Comparison of ENCODE assay signal across 10 cellular contexts in the genomic region with DNA sequence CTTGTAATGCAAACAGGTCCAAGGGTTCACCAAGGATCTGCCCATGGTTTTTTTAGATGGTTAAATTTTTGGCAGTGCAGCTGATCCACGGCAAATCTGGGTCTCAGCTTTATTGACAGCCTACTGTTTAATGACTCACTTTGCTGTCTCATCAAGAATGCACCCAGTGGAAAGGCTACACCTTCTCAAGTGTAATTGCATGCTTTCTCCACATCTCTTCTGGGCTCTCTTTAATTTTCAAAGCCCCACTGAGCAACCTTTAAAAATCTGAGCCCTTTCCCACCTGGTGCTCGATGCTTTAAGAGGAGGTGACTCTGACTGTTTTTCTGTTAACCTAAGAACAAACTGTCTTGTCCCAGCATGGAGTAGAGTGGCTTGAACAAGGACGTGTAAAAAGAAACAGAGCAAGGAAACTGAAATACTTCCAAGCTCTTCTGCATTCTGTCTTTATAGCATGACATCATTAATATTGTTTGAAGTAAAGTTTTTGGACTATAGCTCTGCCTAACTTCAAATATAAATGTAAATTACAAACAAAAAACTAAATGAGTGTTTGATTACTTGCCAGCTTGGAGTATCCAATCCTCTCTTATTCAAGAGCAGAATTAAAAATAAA.
A peak's percentile ranks its signal among the peaks of the same experiment; 100 is the strongest.
DNase-seq lines count a peak whose midpoint lies in the region; ATAC-seq, FAIRE-seq and TF ChIP-seq lines count a peak whose summit lies in the region.
"Had no signal": no experiment of that assay in that cellular context is flagged by ENCODE, and none has a peak within 500 bp of the region (broad histone marks: within the 10 kb centered on the region; RNA-seq: fewer than 3 reads in every experiment).

No MANE protein-coding gene starts in this region.

- 64 to 69% methylated on average over 3 of the region's 3 CpGs for WGBS in sigmoid colon, 2 donors

- H3K4me2 ChIP-seq in endothelial cell of umbilical vein (ENCODE audit: insufficient read depth, low read length), result peak overlapping the region; percentile 66

- H3K27ac ChIP-seq in HEK293 (ENCODE audit: extremely low read depth, low read depth, low read length) (no peak overlapping the region; the same call in 1 of the 2 replicates), endothelial cell of umbilical vein (ENCODE audit: insufficient read depth, low read depth, low read length) (peak overlapping the region; percentile 88), sigmoid colon (peak overlapping the region in 3 of 4 donors; percentile 62 to 79 (median 71)), coronary artery (no peak overlapping the region)

- H3K9me3 ChIP-seq in HEK293 (ENCODE audit: control insufficient read depth, insufficient read depth, low read depth, low read length) (no peaks in the 10 kb centered on the region), endothelial cell of umbilical vein (replicated peaks; ENCODE audit: control insufficient read depth, insufficient read depth, low read length) (no peaks in the 10 kb centered on the region), sigmoid colon (no peaks in the 10 kb centered on the region)

- peak in 2 of 4 donors; percentile 31 to 58 for TF ChIP-seq EP300 in sigmoid colon (IDR thresholded peaks at IDR 0.05)

- H3K4me3 ChIP-seq in HEK293 (ENCODE audit: low read depth, low read length) (no peak overlapping the region), endothelial cell of umbilical vein (replicated peaks in 1 of 3; ENCODE audit: insufficient read depth in 1 of 3, low read depth in 1 of 3, low read length in 3 of 3) (no peak overlapping the region), sigmoid colon (no peak overlapping the region), coronary artery (no peak overlapping the region)

- TF ChIP-seq POLR2A in endothelial cell of umbilical vein (IDR thresholded peaks at IDR 0.05; ENCODE audit: low read depth, low read length) (no peak), sigmoid colon (IDR thresholded peaks at IDR 0.05) (no peak)

- FAIRE-seq in endothelial cell of umbilical vein (lab: Jason Lieb, UNC), result peak; percentile 31
- FAIRE-seq: GM19239 had no signal

- dilution Hi-C loops in endothelial cell of umbilical vein (cut with MboI; ENCODE audit: extremely low pct_ligation_motif_present, low sequenced_read_pairs), result no loop called here

- no peaks in the 10 kb centered on the region for H3K79me2 ChIP-seq in endothelial cell of umbilical vein (ENCODE audit: control insufficient read depth, insufficient read depth, low read length)

- ATAC-seq in HG03039 (IDR thresholded peaks at IDR 0.05; ENCODE audit: unreplicated experiment), result no peak

- POLR2A ChIA-PET in HEK293 (lab: Yijun Ruan, JAX), result interaction anchor here (1.2 kb wide), 1 partner anchor 54 kb away, joined by 3 read pairs; no protein-coding TSS in a partner anchor
- POLR2A ChIA-PET in endothelial cell of umbilical vein (lab: Charles Lee), result interaction anchor here (1.6 kb wide), 1 partner anchor 306 kb away, joined by 6 read pairs; the partner anchor contains the start of gene PHLDA1

- no peaks in the 10 kb centered on the region for H3K9me1 ChIP-seq in endothelial cell of umbilical vein (replicated peaks; ENCODE audit: control insufficient read depth, extremely low read depth, insufficient read depth, low read length)

- H3K4me1 ChIP-seq in HEK293 (ENCODE audit: control insufficient read depth, insufficient read depth, low read length), result peaks cover 15% of the 10 kb centered on the region
- H3K4me1 ChIP-seq in endothelial cell of umbilical vein (ENCODE audit: control insufficient read depth, extremely low read depth, insufficient read depth, low read length), result peaks cover 46% of the 10 kb centered on the region
- H3K4me1 ChIP-seq in sigmoid colon, result peaks cover 0 to 57% (median 52%) of the 10 kb centered on the region in 4 donors

- CTCF ChIA-PET in HEK293 (lab: Yijun Ruan, JAX), result interaction anchor here (0.7 to 1.7 kb wide), 4 partner anchors 12 to 167 kb away, joined by 3 to 5 read pairs (median 4); no protein-coding TSS in a partner anchor
- CTCF ChIA-PET in endothelial cell of umbilical vein (lab: Charles Lee), result interaction anchor here (0.8 to 1.8 kb wide), 11 partner anchors 8 to 199 kb away, joined by 3 to 8 read pairs (median 4); no protein-coding TSS in a partner anchor

- intact Hi-C loops in endothelial cell of umbilical vein (cut with micrococcal nuclease) (loop anchor here (1.0 to 10.0 kb wide), 6 partner anchors 55 to 729 kb away; no protein-coding TSS in a partner anchor), sigmoid colon (cut with DNase I) (no loop called here)

- TF ChIP-seq CTCF in HEK293 (tag by site-specific recombination; IDR thresholded peaks at IDR 0.05), result no peak
- no peak for TF ChIP-seq CTCF in endothelial cell of umbilical vein (IDR thresholded peaks at IDR 0.05; ENCODE audit: extremely low read depth in 1 of 2, insufficient read depth in 1 of 2, low read depth in 1 of 2, low read length in 2 of 2)
- TF ChIP-seq CTCF in sigmoid colon (IDR thresholded peaks at IDR 0.05), result no peak
- no peak for TF ChIP-seq CTCF in coronary artery (IDR thresholded peaks at IDR 0.05)

- no peaks in the 10 kb centered on the region for H4K20me1 ChIP-seq in endothelial cell of umbilical vein (replicated peaks; ENCODE audit: control insufficient read depth, extremely low read depth, insufficient read depth, low read length)

- DNase-seq in NCI-H446 treated with DMSO at 0.1 percent for 48 hours (lab: John Stamatoyannopoulos, UW) (peak; percentile 94), endothelial cell of umbilical vein (ENCODE audit: low read depth, low spot score) (peak; percentile 54), sigmoid colon (no peak), coronary artery (ENCODE audit: low spot score) (no peak), midbrain (lab: John Stamatoyannopoulos, UW) (no peak)
- DNase-seq in stimulated activated CD4-positive, alpha-beta T cell treated with anti-CD3 and anti-CD28 coated beads, Interleukin-15, amount 100 ng/mL, for 24 hours, result no peak
- DNase-seq: NK-92 treated with Interleukin-12 subunit alpha and Interleukin-12 subunit beta, amount 100 ng/mL, for 24 hours had no signal

- H3K36me3 ChIP-seq in HEK293 (ENCODE audit: control insufficient read depth in 2 of 2, insufficient read depth in 1 of 2, low read length in 2 of 2) (no peaks in the 10 kb centered on the region), endothelial cell of umbilical vein (ENCODE audit: control insufficient read depth in 2 of 2, extremely low read depth in 1 of 2, insufficient read depth in 2 of 2, low read length in 2 of 2) (no peaks in the 10 kb centered on the region), sigmoid colon (no peaks in the 10 kb centered on the region)

- peak overlapping the region; percentile 28 for H2AFZ ChIP-seq in endothelial cell of umbilical vein (ENCODE audit: low read depth, low read length)

- H3K27me3 ChIP-seq in endothelial cell of umbilical vein (ENCODE audit: control insufficient read depth in 2 of 2, insufficient read depth in 2 of 2, low read length in 2 of 2) (no peaks in the 10 kb centered on the region), sigmoid colon (no peaks in the 10 kb centered on the region)

- peak overlapping the region; percentile 30 for H3K9ac ChIP-seq in endothelial cell of umbilical vein (replicated peaks; ENCODE audit: extremely low read depth, insufficient read depth, low read length)

- TSS peak; percentile 46 for BruUV-seq in endothelial cell of umbilical vein (replicated peaks; lab: Mats Ljungman, UMichigan)

TF ChIP-seq in HEK293, 187 proteins besides CTCF, POLR2A, EP300 and RAD21 (continues in another document):
- TF ChIP-seq SP3 (tag by site-specific recombination; IDR thresholded peaks at IDR 0.05) (no peak), ZFP3 (tag by site-specific recombination; IDR thresholded peaks at IDR 0.05; ENCODE audit: low read depth) (no peak), GFI1B (tag by site-specific recombination; IDR thresholded peaks at IDR 0.05) (no peak), ZNF560 (tag by site-specific recombination; IDR thresholded peaks at IDR 0.05; ENCODE audit: borderline replicate concordance) (no peak), HOXA7 (CRISPR knock-in tag; IDR thresholded peaks at IDR 0.05; ENCODE audit: borderline replicate concordance) (no peak), YY1 (tag by site-specific recombination; IDR thresholded peaks at IDR 0.05) (no peak)
- TF ChIP-seq, protein P1, sequence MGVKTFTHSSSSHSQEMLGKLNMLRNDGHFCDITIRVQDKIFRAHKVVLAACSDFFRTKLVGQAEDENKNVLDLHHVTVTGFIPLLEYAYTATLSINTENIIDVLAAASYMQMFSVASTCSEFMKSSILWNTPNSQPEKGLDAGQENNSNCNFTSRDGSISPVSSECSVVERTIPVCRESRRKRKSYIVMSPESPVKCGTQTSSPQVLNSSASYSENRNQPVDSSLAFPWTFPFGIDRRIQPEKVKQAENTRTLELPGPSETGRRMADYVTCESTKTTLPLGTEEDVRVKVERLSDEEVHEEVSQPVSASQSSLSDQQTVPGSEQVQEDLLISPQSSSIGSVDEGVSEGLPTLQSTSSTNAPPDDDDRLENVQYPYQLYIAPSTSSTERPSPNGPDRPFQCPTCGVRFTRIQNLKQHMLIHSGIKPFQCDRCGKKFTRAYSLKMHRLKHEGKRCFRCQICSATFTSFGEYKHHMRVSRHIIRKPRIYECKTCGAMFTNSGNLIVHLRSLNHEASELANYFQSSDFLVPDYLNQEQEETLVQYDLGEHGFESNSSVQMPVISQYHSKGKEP (tag by site-specific recombination; IDR thresholded peaks at IDR 0.05), result peak; percentile 35; the same call in 1 of the 2 replicates

TF ChIP-seq in endothelial cell of umbilical vein, 7 proteins besides CTCF, POLR2A, EP300 and RAD21:
- TF ChIP-seq EZH2 (IDR thresholded peaks at IDR 0.05; ENCODE audit: borderline replicate concordance, low read depth, low read length, severe bottlenecking) (no peak), MAX (IDR thresholded peaks at IDR 0.05; ENCODE audit: insufficient read depth, insufficient read length) (no peak), JUN (IDR thresholded peaks at IDR 0.05; ENCODE audit: borderline replicate concordance, insufficient read depth, insufficient read length, low read depth) (peak; percentile 32), POLR2AphosphoS5 (IDR thresholded peaks at IDR 0.05; ENCODE audit: insufficient read depth, low read depth, low read length) (no peak), FOS (IDR thresholded peaks at IDR 0.05; ENCODE audit: borderline replicate concordance, insufficient read depth, low read length) (peak; percentile 56)

Comparison
In these comparisons a context has a peak if more than half of its experiments do, and no peak if none do; other contexts are left out.
1. H3K27ac ChIP-seq: peak in endothelial cell of umbilical vein (single experiment) and sigmoid colon (3 of 4); none in HEK293 (single experiment) and coronary artery (0 of 2).
2. DNase-seq: peak in NCI-H446 treated with DMSO at 0.1 percent for 48 hours (single experiment) and endothelial cell of umbilical vein (single experiment); none in sigmoid colon (single experiment), stimulated activated CD4-positive, alpha-beta T cell treated with anti-CD3 and anti-CD28 coated beads, Interleukin-15, amount 100 ng/mL, for 24 hours (single experiment), coronary artery (single experiment) and midbrain (single experiment).